In genomic region chr2:179253226-179253625, GRCh38 we compare ENCODE assay signal across 10 cellular contexts. TPM values are rescaled to one million over a fixed set of nuclear protein-coding genes. Genes with fewer than 3 reads are reported as not detected.
DNase-seq lines count a peak whose midpoint lies in the region; ATAC-seq and TF ChIP-seq lines count a peak whose summit lies in the region.
"Had no signal": no experiment of that assay in that cellular context is flagged by ENCODE, and none has a peak within 500 bp of the region (broad histone marks: within the 10 kb centered on the region; RNA-seq: fewer than 3 reads in every experiment).

No MANE protein-coding gene starts in this region.

- intact Hi-C loops in activated T-helper 1 cell treated with anti-CD3 and anti-CD28 coated beads, Interleukin-12 subunit alpha, Interleukin-12 subunit beta, Interleukin-2, Interleukin-4 antibody, amounts not matched to agents 30 ng/mL and 10 ng/mL and 1 ng/mL, durations not matched to agents 14 hours and 24 hours and 36 hours (cut with micrococcal nuclease): loop anchor here (5.0 kb wide), 1 partner anchor 221 kb away; no protein-coding TSS in a partner anchor
- intact Hi-C loops in head of caudate nucleus (cut with DNase I): no loop called here

- H3K4me3 Mint-ChIP-seq in activated T-helper 1 cell treated with anti-CD3 and anti-CD28 coated beads, Interleukin-12 subunit alpha, Interleukin-12 subunit beta, Interleukin-2, Interleukin-4 antibody, amounts not matched to agents 30 ng/mL and 10 ng/mL and 1 ng/mL, durations not matched to agents 14 hours and 24 hours and 36 hours: peak overlapping the region; percentile 12

- peak overlapping the region; percentile 73 for H3K27ac Mint-ChIP-seq in activated T-helper 1 cell treated with anti-CD3 and anti-CD28 coated beads, Interleukin-12 subunit alpha, Interleukin-12 subunit beta, Interleukin-2, Interleukin-4 antibody, amounts not matched to agents 30 ng/mL and 10 ng/mL and 1 ng/mL, durations not matched to agents 14 hours and 24 hours and 36 hours

- TF ChIP-seq CTCF in omental fat pad (IDR thresholded peaks at IDR 0.05): no peak

- H3K9me3 Mint-ChIP-seq in activated T-helper 1 cell treated with anti-CD3 and anti-CD28 coated beads, Interleukin-12 subunit alpha, Interleukin-12 subunit beta, Interleukin-2, Interleukin-4 antibody, amounts not matched to agents 30 ng/mL and 10 ng/mL and 1 ng/mL, durations not matched to agents 14 hours and 24 hours and 36 hours: peaks cover 8% of the 10 kb centered on the region

- H3K27me3 Mint-ChIP-seq in activated T-helper 1 cell treated with anti-CD3 and anti-CD28 coated beads, Interleukin-12 subunit alpha, Interleukin-12 subunit beta, Interleukin-2, Interleukin-4 antibody, amounts not matched to agents 30 ng/mL and 10 ng/mL and 1 ng/mL, durations not matched to agents 14 hours and 24 hours and 36 hours (ENCODE audit: insufficient read depth): no peaks in the 10 kb centered on the region

- ATAC-seq in GM18498 (IDR thresholded peaks at IDR 0.05; ENCODE audit: unreplicated experiment) (peak; percentile 64), GM21360 (IDR thresholded peaks at IDR 0.05; ENCODE audit: unreplicated experiment) (peak; percentile 68), HG03095 (IDR thresholded peaks at IDR 0.05; ENCODE audit: unreplicated experiment) (peak; percentile 61), omental fat pad (ENCODE audit: low FRiP score) (no peak)

- H3K36me3 Mint-ChIP-seq in activated T-helper 1 cell treated with anti-CD3 and anti-CD28 coated beads, Interleukin-12 subunit alpha, Interleukin-12 subunit beta, Interleukin-2, Interleukin-4 antibody, amounts not matched to agents 30 ng/mL and 10 ng/mL and 1 ng/mL, durations not matched to agents 14 hours and 24 hours and 36 hours (ENCODE audit: low read depth): peaks cover 8% of the 10 kb centered on the region

- no peak for DNase-seq in activated T-helper 1 cell treated with anti-CD3 and anti-CD28 coated beads, Interleukin-12 subunit alpha, Interleukin-12 subunit beta, Interleukin-2, Interleukin-4 antibody, amounts not matched to agents 30 ng/mL and 10 ng/mL and 1 ng/mL, durations not matched to agents 14 hours and 24 hours and 36 hours (ENCODE audit: low spot score)
- no peak for DNase-seq in omental fat pad (ENCODE audit: low spot score)
- no peak for DNase-seq in foreskin melanocyte
- no peak for DNase-seq in putamen (ENCODE audit: low spot score)
- no peak for DNase-seq in head of caudate nucleus
- DNase-seq: nucleus accumbens, Peyer's patch had no signal

- peaks cover 61% of the 10 kb centered on the region for H3K4me1 Mint-ChIP-seq in activated T-helper 1 cell treated with anti-CD3 and anti-CD28 coated beads, Interleukin-12 subunit alpha, Interleukin-12 subunit beta, Interleukin-2, Interleukin-4 antibody, amounts not matched to agents 30 ng/mL and 10 ng/mL and 1 ng/mL, durations not matched to agents 14 hours and 24 hours and 36 hours (ENCODE audit: low read depth)

RNA-seq across cellular contexts. Expression of gene SESTD1, which starts 11.4 kb away (rescaled TPM):
- 9.6 and 12.4 TPM in 2 replicates for total RNA-seq in activated T-helper 1 cell treated with anti-CD3 and anti-CD28 coated beads, Interleukin-12 subunit alpha, Interleukin-12 subunit beta, Interleukin-2, Interleukin-4 antibody, amounts not matched to agents 30 ng/mL and 10 ng/mL and 1 ng/mL, durations not matched to agents 14 hours and 24 hours and 36 hours
- total RNA-seq in omental fat pad: 10 to 100 TPM; 47.0 to 80.9 (median 56.8) TPM
